ENCODE assay signal across 12 cellular contexts in the genomic region with DNA sequence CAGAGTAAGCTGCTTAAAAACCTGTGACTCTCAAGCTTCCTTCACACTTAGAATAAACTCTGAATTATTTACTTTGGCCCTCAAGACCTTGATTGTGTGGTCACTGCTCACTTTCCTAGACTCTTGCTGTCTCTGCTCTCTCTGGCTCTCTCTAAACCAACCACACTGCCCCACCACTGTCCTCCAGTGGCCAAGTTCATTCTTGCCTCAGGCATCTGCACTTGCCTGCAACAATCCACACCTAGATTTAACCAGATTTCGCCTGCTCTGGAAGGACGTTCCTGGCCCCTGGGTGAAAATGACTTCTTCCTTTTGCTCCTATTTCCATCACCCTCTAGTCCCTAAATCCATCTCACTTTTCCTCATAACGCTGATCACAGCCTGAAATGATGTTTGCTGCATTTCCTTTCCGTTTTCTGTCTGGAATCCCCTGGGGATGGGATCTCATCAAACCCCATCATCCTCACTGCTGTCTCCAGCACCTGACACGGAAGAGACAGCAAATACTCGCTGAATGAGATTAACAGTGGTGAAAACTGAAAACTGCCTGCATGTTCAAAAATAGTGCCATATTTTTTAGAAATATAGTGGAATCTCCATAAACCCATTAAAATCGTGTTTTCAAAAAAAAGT.
A peak's percentile ranks its signal among the peaks of the same experiment; 100 is the strongest.
DNase-seq lines count a peak whose midpoint lies in the region; ATAC-seq, FAIRE-seq and TF ChIP-seq lines count a peak whose summit lies in the region.
"Had no signal": no experiment of that assay in that cellular context is flagged by ENCODE, and none has a peak within 500 bp of the region (broad histone marks: within the 10 kb centered on the region; RNA-seq: fewer than 3 reads in every experiment).

No MANE protein-coding gene starts in this region.

- TF ChIP-seq CTCF in astrocyte of the cerebellum (IDR thresholded peaks at IDR 0.05; ENCODE audit: low read depth, low read length, missing control alignments) (peak; percentile 12), GM13976 (IDR thresholded peaks at IDR 0.05; ENCODE audit: borderline replicate concordance, control extremely low read depth, extremely low read depth, insufficient read depth, missing control alignments) (no peak)

- H3K4me1 ChIP-seq in right cardiac atrium (ENCODE audit: control insufficient read depth, insufficient read depth, low read length): no peaks in the 10 kb centered on the region

- no peaks in the 10 kb centered on the region for H3K9me3 ChIP-seq in right cardiac atrium (ENCODE audit: control insufficient read depth, low read length)

- intact Hi-C loops in right cardiac atrium (cut with DNase I): no loop called here

- WGBS in right cardiac atrium: 39% methylated on average over 7 of the region's 7 CpGs

- no peaks in the 10 kb centered on the region for H3K27me3 ChIP-seq in right cardiac atrium (ENCODE audit: control insufficient read depth, insufficient read depth)

- FAIRE-seq in HTR-8/SVneo (lab: Jason Lieb, UNC): no peak

- peak; percentile 32 to 50 for ATAC-seq in right cardiac atrium
- ATAC-seq: activated naive CD8-positive, alpha-beta T cell treated with anti-CD3 and anti-CD28 coated beads, Interleukin-2, amount 50 U/mL, for 24 hours had no signal

- DNase-seq in NCI-H2227 (lab: John Stamatoyannopoulos, UW; ENCODE audit: unreplicated experiment): peak; percentile 55
- no peak for DNase-seq in NCI-H2227 treated with DMSO at 0.1 percent for 48 hours (lab: John Stamatoyannopoulos, UW)
- DNase-seq in astrocyte of the cerebellum (ENCODE audit: low read depth): no peak
- no peak for DNase-seq in right cardiac atrium
- DNase-seq in stromal cell of bone marrow (ENCODE audit: low read depth): peak; percentile 55
- DNase-seq in GM13976 (ENCODE audit: low spot score): no peak
- no peak for DNase-seq in HTR-8/SVneo (ENCODE audit: insufficient read length, low spot score)
- no peak for DNase-seq in NCI-H2171 (lab: John Stamatoyannopoulos, UW)
- DNase-seq: activated naive CD8-positive, alpha-beta T cell treated with anti-CD3 and anti-CD28 coated beads, Interleukin-2, amount 50 U/mL, for 24 hours; DMS79; RPMI8226 had no signal

- in situ Hi-C loops in astrocyte of the cerebellum (cut with HindIII; ENCODE audit: low sequenced_read_pairs): no loop called here
- in situ Hi-C loops in GM13976 (cut with MboI; ENCODE audit: low sequenced_read_pairs, unreplicated experiment): no loop called here

- no peak overlapping the region for H3K4me3 ChIP-seq in astrocyte of the cerebellum (ENCODE audit: low read depth, low read length)
- H3K4me3 ChIP-seq in right cardiac atrium (ENCODE audit: low read length): no peak overlapping the region

- no peak overlapping the region for H3K27ac ChIP-seq in right cardiac atrium (ENCODE audit: low read length)
- H3K27ac ChIP-seq: 22Rv1 had no signal

Comparison
In these comparisons a context has a peak if more than half of its experiments do, and no peak if none do; other contexts are left out.
1. DNase-seq: peak in NCI-H2227 (single experiment) and stromal cell of bone marrow (single experiment); none in NCI-H2227 treated with DMSO at 0.1 percent for 48 hours (single experiment), astrocyte of the cerebellum (single experiment), right cardiac atrium (0 of 3), GM13976 (single experiment), HTR-8/SVneo (single experiment) and NCI-H2171 (single experiment).